Comparison of ENCODE assay signal across 28 cellular contexts in the genomic region with DNA sequence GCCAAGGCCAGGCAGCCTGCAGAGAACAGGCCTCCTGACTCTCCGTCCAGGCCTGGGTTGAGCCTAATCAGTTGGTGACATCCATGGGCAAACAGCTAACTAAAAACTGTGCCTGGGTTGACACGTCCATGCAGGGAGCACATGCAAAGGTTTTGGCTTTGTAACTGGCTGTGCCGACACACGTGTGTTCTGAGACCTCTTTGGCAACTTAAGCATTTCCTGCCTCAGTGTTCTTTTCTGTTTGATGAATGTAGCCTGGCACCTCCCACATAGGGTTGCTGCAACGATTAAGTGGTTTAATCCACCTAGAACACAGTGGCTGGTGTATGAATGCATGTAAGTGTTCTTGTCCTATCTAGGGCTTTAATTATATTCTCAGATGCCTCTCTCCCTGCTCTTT. TPM values are rescaled to one million over a fixed set of nuclear protein-coding genes. Genes with fewer than 3 reads are reported as not detected.
"Had no signal": no experiment of that assay in that cellular context is flagged by ENCODE, and none has a peak within 500 bp of the region (broad histone marks: within the 10 kb centered on the region; RNA-seq: fewer than 3 reads in every experiment).

No MANE protein-coding gene starts in this region.

- H3K9ac ChIP-seq: neural progenitor cell had no signal

- H3K27ac ChIP-seq: lower lobe of right lung, neural progenitor cell, ovary, right atrium auricular region, right lobe of liver, tibial nerve, uterus had no signal

- ATAC-seq: left cardiac atrium; left lobe of liver; lower lobe of right lung; natural killer cell; stimulated activated memory B cell treated with anti-CD40 and anti-IgM and Interleukin-4, amounts not matched to agents 10 μg/mL and 1 μg/mL and 100 μg/mL, for 72 hours; stimulated activated naive CD8-positive, alpha-beta T cell treated with anti-CD3 and anti-CD28 coated beads, Interleukin-15, amount 100 ng/mL, for 72 hours had no signal

- H3K27me3 ChIP-seq: neural progenitor cell, ovary, right atrium auricular region, right lobe of liver, tibial nerve, uterus had no signal

- H3K4me2 ChIP-seq: neural progenitor cell, smooth muscle cell had no signal

- H3K4me3 ChIP-seq: lower lobe of right lung, neural progenitor cell, ovary, right atrium auricular region, right lobe of liver, smooth muscle cell, tibial nerve, uterus had no signal

- H3K9me3 ChIP-seq: lower lobe of right lung, ovary, right atrium auricular region, right lobe of liver, tibial nerve, uterus had no signal

- H3K36me3 ChIP-seq: lower lobe of right lung, neural progenitor cell, ovary, right atrium auricular region, right lobe of liver, tibial nerve, uterus had no signal

- DNase-seq: kidney glomerular epithelial cell; left cardiac atrium; lower lobe of right lung; mammary epithelial cell; mesendoderm; naive B cell; natural killer cell; nephron progenitor cell; ovary; right lobe of liver; stimulated activated CD4-positive, alpha-beta T cell treated with anti-CD3 and anti-CD28 coated beads, Interleukin-1b, Interleukin-23, amount 100 ng/mL, for 48 hours; stimulated activated CD4-positive, alpha-beta T cell treated with anti-CD3 and anti-CD28 coated beads, Interleukin-2, amount 100 ng/mL, for 48 hours; stimulated activated CD4-positive, alpha-beta T cell treated with anti-CD3 and anti-CD28 coated beads, Interleukin-4, amount 100 ng/mL, for 4 hours; stimulated activated CD8-positive, alpha-beta memory T cell treated with anti-CD3 and anti-CD28 coated beads, Interleukin-4, amount 100 ng/mL, for 48 hours; stimulated activated naive CD4-positive, alpha-beta T cell treated with Interleukin-2 at 50 U/mL for 16 hours; stimulated activated naive CD8-positive, alpha-beta T cell treated with anti-CD3 and anti-CD28 coated beads, Interleukin-15, amount 100 ng/mL, for 72 hours; substantia nigra; uterus had no signal

- H3K4me1 ChIP-seq: uterus had no signal

- H2AFZ ChIP-seq: neural progenitor cell had no signal

RNA-seq across cellular contexts. Expression of gene BCO1, which starts 3.2 kb away (rescaled TPM):
- total RNA-seq: mammary epithelial cell, mesothelial cell of epicardium, mononuclear cell, natural killer cell, right atrium auricular region, skeletal muscle tissue, smooth muscle cell, temporal lobe, tibial nerve had no signal
- polyA plus RNA-seq: mammary epithelial cell, smooth muscle cell had no signal
